8 cellular contexts compared by ENCODE assay signal in the genomic region with DNA sequence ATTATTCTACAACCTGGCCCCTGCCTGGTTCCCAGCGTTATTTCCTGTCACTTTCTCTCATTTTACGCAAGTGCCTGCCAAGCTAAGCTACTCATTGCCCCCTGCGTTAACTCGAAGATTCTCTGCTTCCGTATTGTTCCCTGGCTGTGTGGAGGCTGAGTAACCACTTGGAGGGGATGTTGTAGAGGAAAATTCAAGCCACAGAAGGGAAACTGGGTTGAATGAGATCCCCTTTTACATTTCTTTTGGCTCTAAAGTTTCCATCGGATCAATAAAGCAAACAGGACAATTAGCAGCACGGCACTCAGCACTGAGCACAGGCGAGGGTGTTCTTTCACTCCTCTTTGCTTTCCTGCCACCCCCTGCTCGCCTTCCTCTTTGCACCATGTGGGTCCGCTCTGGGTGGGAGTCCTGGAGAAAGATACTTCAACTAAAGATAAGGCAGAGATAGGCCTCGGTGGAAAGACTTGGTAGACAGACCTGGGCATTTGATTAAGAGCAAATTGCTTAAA. TPM values are rescaled to one million over a fixed set of nuclear protein-coding genes. Genes with fewer than 3 reads are reported as not detected.
DNase-seq lines count a peak whose midpoint lies in the region; ATAC-seq and TF ChIP-seq lines count a peak whose summit lies in the region.

No MANE protein-coding gene starts in this region.

- no peaks in the 10 kb centered on the region for H3K9me2 ChIP-seq in PC-9 (ENCODE audit: insufficient read depth)

- H3K27me3 ChIP-seq in lung (ENCODE audit: control insufficient read depth, insufficient read depth) (no peaks in the 10 kb centered on the region), thyroid gland (no peaks in the 10 kb centered on the region), PC-9 (ENCODE audit: insufficient read depth, low read depth) (no peaks in the 10 kb centered on the region)

- peak overlapping the region; percentile 97 for H3K27ac Mint-ChIP-seq in T-helper 1 cell treated with Interleukin-12 subunit alpha and Interleukin-12 subunit beta and Interleukin-4 antibody, amounts not matched to agents 30 μg/mL and 1 μg/mL, for 36 hours
- H3K27ac Mint-ChIP-seq in dendritic cell treated with granulocyte-macrophage colony-stimulating factor and Interleukin-4, amounts not matched to agents 40 ng/mL and 50 ng/mL, for 4 days, result peak overlapping the region; percentile 94

- peak; percentile 24 for ATAC-seq in lung (ENCODE audit: insufficient read depth, low FRiP score)

- H3K36me3 ChIP-seq in lung (ENCODE audit: control insufficient read depth in 2 of 2, insufficient read depth in 2 of 2, low read length in 2 of 2) (no peaks in the 10 kb centered on the region), thyroid gland (no peaks in the 10 kb centered on the region), PC-9 (ENCODE audit: low read depth) (0 out of 2 replicates have a peak, but pooled peaks cover 6% of the 10 kb centered on the region)

- peaks cover 0 to 7% of the 10 kb centered on the region in 2 donors for H3K4me1 ChIP-seq in lung (ENCODE audit: control insufficient read depth in 2 of 2, insufficient read depth in 2 of 2, low read length in 2 of 2)
- no peaks in the 10 kb centered on the region for H3K4me1 ChIP-seq in thyroid gland
- H3K4me1 ChIP-seq in PC-9 (replicated peaks; ENCODE audit: insufficient read depth), result peaks cover 14% of the 10 kb centered on the region

- CTCF ChIA-PET in PC-9 (lab: Charles Lee), result no interaction called here

- H3K4me3 ChIP-seq in lung, result no peak overlapping the region
- no peak overlapping the region for H3K4me3 ChIP-seq in thyroid gland (replicated peaks in 1 of 3)
- H3K4me3 ChIP-seq in PC-9, result no peak overlapping the region

- H3F3A ChIP-seq in PC-9 (ENCODE audit: insufficient read depth, low read depth), result peaks cover 22% of the 10 kb centered on the region

- H3K9me3 ChIP-seq in lung (ENCODE audit: control insufficient read depth in 2 of 2, insufficient read depth in 1 of 2, low read length in 1 of 2) (peaks cover 0 to 2% of the 10 kb centered on the region in 2 donors), thyroid gland (no peaks in the 10 kb centered on the region), PC-9 (ENCODE audit: insufficient read depth, low read depth) (no peaks in the 10 kb centered on the region)

- no TSS peak for BruUV-seq in PC-9 (replicated peaks; lab: Mats Ljungman, UMichigan)

- peak overlapping the region; percentile 86 for H3K4me3 Mint-ChIP-seq in T-helper 1 cell treated with Interleukin-12 subunit alpha and Interleukin-12 subunit beta and Interleukin-4 antibody, amounts not matched to agents 30 μg/mL and 1 μg/mL, for 36 hours
- H3K4me3 Mint-ChIP-seq in dendritic cell treated with granulocyte-macrophage colony-stimulating factor and Interleukin-4, amounts not matched to agents 40 ng/mL and 50 ng/mL, for 4 days, result peak overlapping the region; percentile 63

- peaks cover 8% of the 10 kb centered on the region for H3K79me2 ChIP-seq in PC-9 (ENCODE audit: low read depth)

- H3K27me3 Mint-ChIP-seq in T-helper 1 cell treated with Interleukin-12 subunit alpha and Interleukin-12 subunit beta and Interleukin-4 antibody, amounts not matched to agents 30 μg/mL and 1 μg/mL, for 36 hours (ENCODE audit: low read depth), result no peaks in the 10 kb centered on the region
- H3K27me3 Mint-ChIP-seq in dendritic cell treated with granulocyte-macrophage colony-stimulating factor and Interleukin-4, amounts not matched to agents 40 ng/mL and 50 ng/mL, for 4 days, result no peaks in the 10 kb centered on the region

- no peak overlapping the region for H3K4me2 ChIP-seq in PC-9

- H4K20me1 ChIP-seq in PC-9 (ENCODE audit: insufficient read depth), result no peaks in the 10 kb centered on the region

- 5 to 29% methylated on average over 11 of the region's 11 CpGs for WGBS in lung, 2 donors
- 44 to 49% methylated on average over 11 of the region's 11 CpGs for WGBS in thyroid gland, 2 donors

- intact Hi-C loops in dendritic cell treated with granulocyte-macrophage colony-stimulating factor and Interleukin-4, amounts not matched to agents 40 ng/mL and 50 ng/mL, for 4 days (cut with micrococcal nuclease), result no loop called here
- intact Hi-C loops in thyroid gland (cut with DNase I) (loop anchor here (10.0 kb wide), 1 partner anchor 514 kb away; no protein-coding TSS in a partner anchor), PC-9 (cut with micrococcal nuclease; ENCODE audit: unreplicated experiment) (loop anchor here (10.0 kb wide), 1 partner anchor 254 kb away; no protein-coding TSS in a partner anchor)

- no peak overlapping the region for H2AFZ ChIP-seq in PC-9

- no peaks in the 10 kb centered on the region for H3K9me3 Mint-ChIP-seq in T-helper 1 cell treated with Interleukin-12 subunit alpha and Interleukin-12 subunit beta and Interleukin-4 antibody, amounts not matched to agents 30 μg/mL and 1 μg/mL, for 36 hours
- no peaks in the 10 kb centered on the region for H3K9me3 Mint-ChIP-seq in dendritic cell treated with granulocyte-macrophage colony-stimulating factor and Interleukin-4, amounts not matched to agents 40 ng/mL and 50 ng/mL, for 4 days

- H3K27ac ChIP-seq in lung (ENCODE audit: low read depth in 1 of 2, low read length in 1 of 2) (peak overlapping the region; percentile 54 to 84), thyroid gland (peak overlapping the region; percentile 30 to 69 (median 44)), PC-9 (no peak overlapping the region)

- DNase-seq in AG20443 (ENCODE audit: low spot score) (peak; percentile 53), HCEC 1CT (peak; percentile 14), lung (ENCODE audit: low spot score) (no peak), thyroid gland (no peak), PC-9 (no peak)
- no peak for DNase-seq in NK-92 treated with Interleukin-12 subunit alpha and Interleukin-12 subunit beta, amount 100 ng/mL, for 24 hours (lab: John Stamatoyannopoulos, UW)

- peaks cover 15% of the 10 kb centered on the region for H3K36me3 Mint-ChIP-seq in T-helper 1 cell treated with Interleukin-12 subunit alpha and Interleukin-12 subunit beta and Interleukin-4 antibody, amounts not matched to agents 30 μg/mL and 1 μg/mL, for 36 hours (ENCODE audit: low read depth)
- H3K36me3 Mint-ChIP-seq in dendritic cell treated with granulocyte-macrophage colony-stimulating factor and Interleukin-4, amounts not matched to agents 40 ng/mL and 50 ng/mL, for 4 days (ENCODE audit: low read depth), result peaks cover 13% of the 10 kb centered on the region

- H3K4me1 Mint-ChIP-seq in T-helper 1 cell treated with Interleukin-12 subunit alpha and Interleukin-12 subunit beta and Interleukin-4 antibody, amounts not matched to agents 30 μg/mL and 1 μg/mL, for 36 hours (ENCODE audit: low read depth), result peaks cover 45% of the 10 kb centered on the region
- H3K4me1 Mint-ChIP-seq in dendritic cell treated with granulocyte-macrophage colony-stimulating factor and Interleukin-4, amounts not matched to agents 40 ng/mL and 50 ng/mL, for 4 days (ENCODE audit: low read depth), result peaks cover 53% of the 10 kb centered on the region

- POLR2A ChIA-PET in PC-9 (lab: Charles Lee; ENCODE audit: unreplicated experiment), result no interaction called here

- TF ChIP-seq POLR2A in thyroid gland (IDR thresholded peaks at IDR 0.05), result no peak

- TF ChIP-seq CTCF in lung (IDR thresholded peaks at IDR 0.05; ENCODE audit: control extremely low read depth, extremely low read depth) (peak; percentile 38), thyroid gland (IDR thresholded peaks at IDR 0.05) (peak in 1 of 6 experiments; percentile 16), PC-9 (conservative IDR thresholded peaks at IDR 0.05) (no peak)

RNA-seq across cellular contexts. Expression of a gene that starts 4.2 kb away (rescaled TPM):
- total RNA-seq in lung (1,000 to 10,000 TPM; 4,686 to 8,614 TPM), thyroid gland (1,000 to 10,000 TPM in 3 of 4 donors, 100 to 1,000 TPM in 1; 854 to 2,672 (median 1,302) TPM), PC-9 (2021) (2,589 and 3,588 TPM in 2 replicates)
- 1,000 to 10,000 TPM; 7,790 to 9,527 TPM for polyA plus RNA-seq in lung

Comparison
In these comparisons a context has a peak if more than half of its experiments do, and no peak if none do; other contexts are left out.
1. DNase-seq: peak in AG20443 (single experiment) and HCEC 1CT (single experiment); none in lung (single experiment), thyroid gland (0 of 2), NK-92 treated with Interleukin-12 subunit alpha and Interleukin-12 subunit beta, amount 100 ng/mL, for 24 hours (single experiment) and PC-9 (0 of 2).